9 cellular contexts compared by ENCODE assay signal in genomic region chr18:77054288-77054605, GRCh38.
A peak's percentile ranks its signal among the peaks of the same experiment; 100 is the strongest.
DNase-seq lines count a peak whose midpoint lies in the region; ATAC-seq and TF ChIP-seq lines count a peak whose summit lies in the region.
"Had no signal": no experiment of that assay in that cellular context is flagged by ENCODE, and none has a peak within 500 bp of the region (broad histone marks: within the 10 kb centered on the region; RNA-seq: fewer than 3 reads in every experiment).

No MANE protein-coding gene starts in this region.

- TF ChIP-seq POLR2A in spleen (IDR thresholded peaks at IDR 0.05) = no peak

- H3K9me3 Mint-ChIP-seq in dendritic cell treated with granulocyte-macrophage colony-stimulating factor and Interleukin-4, amounts not matched to agents 40 ng/mL and 50 ng/mL, for 4 days = no peaks in the 10 kb centered on the region

- H3K4me3 ChIP-seq in spleen = peak overlapping the region in 5 of 8 donors; percentile 5 to 61 (median 23)
- H3K4me3 ChIP-seq: lung had no signal

- H3K36me3 ChIP-seq in spleen = peaks cover 0 to 17% (median 0%) of the 10 kb centered on the region in 6 donors

- peak overlapping the region; percentile 97 for H3K27ac Mint-ChIP-seq in dendritic cell treated with granulocyte-macrophage colony-stimulating factor and Interleukin-4, amounts not matched to agents 40 ng/mL and 50 ng/mL, for 4 days

- TF ChIP-seq CTCF in spleen (IDR thresholded peaks at IDR 0.05 in 8 of 11, conservative IDR thresholded peaks at IDR 0.05 in 3 of 11) = no peak

- intact Hi-C loops in left ventricle myocardium superior (cut with micrococcal nuclease) = loop anchor here (5.0 kb wide), 1 partner anchor 52 kb away; no protein-coding TSS in a partner anchor
- intact Hi-C loops in Right ventricle myocardium inferior (cut with DNase I) = loop anchor here (2.0 kb wide), 1 partner anchor 39 kb away; no protein-coding TSS in a partner anchor
- intact Hi-C loops in dendritic cell treated with granulocyte-macrophage colony-stimulating factor and Interleukin-4, amounts not matched to agents 40 ng/mL and 50 ng/mL, for 4 days (cut with micrococcal nuclease) = loop anchor here (1.0 to 2.0 kb wide), 4 partner anchors 11 to 77 kb away; no protein-coding TSS in a partner anchor
- intact Hi-C loops in spleen (cut with DNase I; ENCODE audit: low total_unique reads) = loop anchor here (5.0 to 10.0 kb wide), 2 partner anchors 51 to 52 kb away; no protein-coding TSS in a partner anchor

- peaks cover 69% of the 10 kb centered on the region for H3K4me1 Mint-ChIP-seq in dendritic cell treated with granulocyte-macrophage colony-stimulating factor and Interleukin-4, amounts not matched to agents 40 ng/mL and 50 ng/mL, for 4 days (ENCODE audit: low read depth)

- H3K27me3 Mint-ChIP-seq in dendritic cell treated with granulocyte-macrophage colony-stimulating factor and Interleukin-4, amounts not matched to agents 40 ng/mL and 50 ng/mL, for 4 days = no peaks in the 10 kb centered on the region

- DNase-seq in left ventricle myocardium superior = peak; percentile 46
- no peak for DNase-seq in Right ventricle myocardium inferior (ENCODE audit: missing footprints)
- DNase-seq in NAMALWA (ENCODE audit: low spot score) = peak; percentile 48
- peak; percentile 89 for DNase-seq in spleen
- no peak for DNase-seq in NCI-H2196 treated with DMSO at 0.1 percent for 48 hours (lab: John Stamatoyannopoulos, UW; ENCODE audit: unreplicated experiment)
- DNase-seq in KG1 (lab: John Stamatoyannopoulos, UW) = no peak
- no peak for DNase-seq in iPS-NIHi7 (ENCODE audit: extremely low spot score)

- ATAC-seq in left ventricle myocardium superior (no peak), Right ventricle myocardium inferior (no peak)

- H3K27ac ChIP-seq in spleen = peak overlapping the region; percentile 88 to 98 (median 95)

- H3K9me3 ChIP-seq in spleen = no peaks in the 10 kb centered on the region

- WGBS in spleen, 5 donors = 4 to 34% (median 25%) methylated on average over 6 of the region's 6 CpGs

- H3K36me3 Mint-ChIP-seq in dendritic cell treated with granulocyte-macrophage colony-stimulating factor and Interleukin-4, amounts not matched to agents 40 ng/mL and 50 ng/mL, for 4 days (ENCODE audit: low read depth) = peaks cover 44% of the 10 kb centered on the region

- peak overlapping the region; percentile 66 for H3K4me3 Mint-ChIP-seq in dendritic cell treated with granulocyte-macrophage colony-stimulating factor and Interleukin-4, amounts not matched to agents 40 ng/mL and 50 ng/mL, for 4 days

- no peaks in the 10 kb centered on the region for H3K27me3 ChIP-seq in spleen (replicated peaks in 1 of 7)

- peaks cover 56 to 93% (median 73%) of the 10 kb centered on the region in 6 donors for H3K4me1 ChIP-seq in spleen

Comparison
In these comparisons a context has a peak if more than half of its experiments do, and no peak if none do; other contexts are left out.
1. DNase-seq: peak in left ventricle myocardium superior (single experiment), NAMALWA (single experiment) and spleen (single experiment); none in Right ventricle myocardium inferior (single experiment), NCI-H2196 treated with DMSO at 0.1 percent for 48 hours (single experiment), KG1 (single experiment) and iPS-NIHi7 (single experiment).